Comparison of ENCODE assay signal across 2 cellular contexts in genomic region chr19:13156968-13157882, GRCh38.
TF ChIP-seq lines count a peak whose summit lies in the region.

No MANE protein-coding gene starts in this region.

TF ChIP-seq in SK-N-SH treated with all-trans-retinoic acid at 6 μM for 48 hours, 23 proteins besides CTCF, POLR2A, EP300 and RAD21 (continued from another document):
- TF ChIP-seq, protein P1, sequence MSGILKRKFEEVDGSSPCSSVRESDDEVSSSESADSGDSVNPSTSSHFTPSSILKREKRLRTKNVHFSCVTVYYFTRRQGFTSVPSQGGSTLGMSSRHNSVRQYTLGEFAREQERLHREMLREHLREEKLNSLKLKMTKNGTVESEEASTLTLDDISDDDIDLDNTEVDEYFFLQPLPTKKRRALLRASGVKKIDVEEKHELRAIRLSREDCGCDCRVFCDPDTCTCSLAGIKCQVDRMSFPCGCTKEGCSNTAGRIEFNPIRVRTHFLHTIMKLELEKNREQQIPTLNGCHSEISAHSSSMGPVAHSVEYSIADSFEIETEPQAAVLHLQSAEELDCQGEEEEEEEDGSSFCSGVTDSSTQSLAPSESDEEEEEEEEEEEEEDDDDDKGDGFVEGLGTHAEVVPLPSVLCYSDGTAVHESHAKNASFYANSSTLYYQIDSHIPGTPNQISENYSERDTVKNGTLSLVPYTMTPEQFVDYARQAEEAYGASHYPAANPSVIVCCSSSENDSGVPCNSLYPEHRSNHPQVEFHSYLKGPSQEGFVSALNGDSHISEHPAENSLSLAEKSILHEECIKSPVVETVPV (CRISPR knock-in tag; IDR thresholded peaks at IDR 0.05), result no peak

TF ChIP-seq in SK-N-SH, 30 proteins besides CTCF, POLR2A, EP300 and RAD21 (continued from another document):
- TF ChIP-seq RXRA (IDR thresholded peaks at IDR 0.05; ENCODE audit: borderline replicate concordance, low read depth) (no peak), TEAD4 (IDR thresholded peaks at IDR 0.05; ENCODE audit: borderline replicate concordance, insufficient read depth) (no peak), MXI1 (IDR thresholded peaks at IDR 0.05; ENCODE audit: low read depth, low read length) (no peak), EZH2phosphoT487 (IDR thresholded peaks at IDR 0.05; ENCODE audit: borderline replicate concordance, low read depth) (no peak), FOXM1 (IDR thresholded peaks at IDR 0.05; ENCODE audit: low read depth) (no peak), IRF3 (IDR thresholded peaks at IDR 0.05; ENCODE audit: low read depth, low read length) (no peak)
- TF ChIP-seq, protein P2, sequence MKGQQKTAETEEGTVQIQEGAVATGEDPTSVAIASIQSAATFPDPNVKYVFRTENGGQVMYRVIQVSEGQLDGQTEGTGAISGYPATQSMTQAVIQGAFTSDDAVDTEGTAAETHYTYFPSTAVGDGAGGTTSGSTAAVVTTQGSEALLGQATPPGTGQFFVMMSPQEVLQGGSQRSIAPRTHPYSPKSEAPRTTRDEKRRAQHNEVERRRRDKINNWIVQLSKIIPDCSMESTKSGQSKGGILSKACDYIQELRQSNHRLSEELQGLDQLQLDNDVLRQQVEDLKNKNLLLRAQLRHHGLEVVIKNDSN (IDR thresholded peaks at IDR 0.05; ENCODE audit: borderline replicate concordance, low read depth), result no peak
- TF ChIP-seq, protein P3, sequence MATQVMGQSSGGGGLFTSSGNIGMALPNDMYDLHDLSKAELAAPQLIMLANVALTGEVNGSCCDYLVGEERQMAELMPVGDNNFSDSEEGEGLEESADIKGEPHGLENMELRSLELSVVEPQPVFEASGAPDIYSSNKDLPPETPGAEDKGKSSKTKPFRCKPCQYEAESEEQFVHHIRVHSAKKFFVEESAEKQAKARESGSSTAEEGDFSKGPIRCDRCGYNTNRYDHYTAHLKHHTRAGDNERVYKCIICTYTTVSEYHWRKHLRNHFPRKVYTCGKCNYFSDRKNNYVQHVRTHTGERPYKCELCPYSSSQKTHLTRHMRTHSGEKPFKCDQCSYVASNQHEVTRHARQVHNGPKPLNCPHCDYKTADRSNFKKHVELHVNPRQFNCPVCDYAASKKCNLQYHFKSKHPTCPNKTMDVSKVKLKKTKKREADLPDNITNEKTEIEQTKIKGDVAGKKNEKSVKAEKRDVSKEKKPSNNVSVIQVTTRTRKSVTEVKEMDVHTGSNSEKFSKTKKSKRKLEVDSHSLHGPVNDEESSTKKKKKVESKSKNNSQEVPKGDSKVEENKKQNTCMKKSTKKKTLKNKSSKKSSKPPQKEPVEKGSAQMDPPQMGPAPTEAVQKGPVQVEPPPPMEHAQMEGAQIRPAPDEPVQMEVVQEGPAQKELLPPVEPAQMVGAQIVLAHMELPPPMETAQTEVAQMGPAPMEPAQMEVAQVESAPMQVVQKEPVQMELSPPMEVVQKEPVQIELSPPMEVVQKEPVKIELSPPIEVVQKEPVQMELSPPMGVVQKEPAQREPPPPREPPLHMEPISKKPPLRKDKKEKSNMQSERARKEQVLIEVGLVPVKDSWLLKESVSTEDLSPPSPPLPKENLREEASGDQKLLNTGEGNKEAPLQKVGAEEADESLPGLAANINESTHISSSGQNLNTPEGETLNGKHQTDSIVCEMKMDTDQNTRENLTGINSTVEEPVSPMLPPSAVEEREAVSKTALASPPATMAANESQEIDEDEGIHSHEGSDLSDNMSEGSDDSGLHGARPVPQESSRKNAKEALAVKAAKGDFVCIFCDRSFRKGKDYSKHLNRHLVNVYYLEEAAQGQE (IDR thresholded peaks at IDR 0.05; ENCODE audit: low read depth, low read length), result no peak
